Comparison of ENCODE assay signal across 26 cellular contexts in genomic region chr7:38585551-38585950, GRCh38. TPM values are rescaled to one million over a fixed set of nuclear protein-coding genes. Genes with fewer than 3 reads are reported as not detected.
A peak's percentile ranks its signal among the peaks of the same experiment; 100 is the strongest.
DNase-seq lines count a peak whose midpoint lies in the region; FAIRE-seq and TF ChIP-seq lines count a peak whose summit lies in the region.
"Had no signal": no experiment of that assay in that cellular context is flagged by ENCODE, and none has a peak within 500 bp of the region (broad histone marks: within the 10 kb centered on the region; RNA-seq: fewer than 3 reads in every experiment).

No MANE protein-coding gene starts in this region.

- FAIRE-seq in GM12891 (lab: Jason Lieb, UNC): no peak
- FAIRE-seq: A204.1, GM12878, H1 had no signal

- H3K27ac ChIP-seq in angular gyrus (ENCODE audit: low read depth, low read length): peak overlapping the region; percentile 65
- H3K27ac ChIP-seq: KMS-11, SJSA1 had no signal

- peak; percentile 1 for DNase-seq in EH (ENCODE audit: low read depth)
- peak; percentile 20 for DNase-seq in glomerular visceral epithelial cell (ENCODE audit: extremely low spot score)
- DNase-seq in superior temporal gyrus (ENCODE audit: extremely low spot score): peak; percentile 62
- DNase-seq in NCI-H2196 (lab: John Stamatoyannopoulos, UW; ENCODE audit: unreplicated experiment): no peak
- DNase-seq in epidermal melanocyte (ENCODE audit: insufficient read length, low spot score): no peak
- DNase-seq in GM12891 (ENCODE audit: insufficient read length, low spot score): no peak
- DNase-seq: AML-193; CD4-positive, alpha-beta memory T cell; COR-L47; DMS53; GDM1; HCEC 1CT; MM.1S; NCI-H1694; NCI-H2029 treated with DMSO at 0.1 percent for 48 hours; NCI-H2227 treated with DMSO at 0.1 percent for 48 hours; NCI-H526 treated with DMSO at 0.1 percent for 48 hours; Right ventricle myocardium superior; RPMI8226 had no signal

- TF ChIP-seq POLR2A in GM12891 (IDR thresholded peaks at IDR 0.05; ENCODE audit: low read depth, low read length): no peak

TF ChIP-seq in GM12891, 5 proteins besides CTCF, POLR2A, EP300 and RAD21:
- TF ChIP-seq POU2F2 (IDR thresholded peaks at IDR 0.05; ENCODE audit: low read depth, low read length) (no peak), PAX5 (IDR thresholded peaks at IDR 0.05; ENCODE audit: insufficient read depth, low read length, severe bottlenecking) (no peak), SPI1 (IDR thresholded peaks at IDR 0.05; ENCODE audit: low read depth, low read length) (no peak), TAF1 (IDR thresholded peaks at IDR 0.05; ENCODE audit: low read depth, low read length) (no peak), POLR2AphosphoS5 (IDR thresholded peaks at IDR 0.05; ENCODE audit: low read depth, low read length) (no peak)

RNA-seq across cellular contexts. Expression of gene AMPH, which starts 45.6 kb away (rescaled TPM):
- polyA plus RNA-seq in GM12891 (2012; ENCODE audit: low read depth, missing spikeins): 0.06 TPM
- polyA plus RNA-seq: IgD-negative memory B cell had no signal

Comparison
In these comparisons a context has a peak if more than half of its experiments do, and no peak if none do; other contexts are left out.
1. DNase-seq: peak in EH (single experiment), glomerular visceral epithelial cell (single experiment) and superior temporal gyrus (single experiment); none in NCI-H2196 (single experiment), epidermal melanocyte (single experiment) and GM12891 (single experiment).